In the genomic region with DNA sequence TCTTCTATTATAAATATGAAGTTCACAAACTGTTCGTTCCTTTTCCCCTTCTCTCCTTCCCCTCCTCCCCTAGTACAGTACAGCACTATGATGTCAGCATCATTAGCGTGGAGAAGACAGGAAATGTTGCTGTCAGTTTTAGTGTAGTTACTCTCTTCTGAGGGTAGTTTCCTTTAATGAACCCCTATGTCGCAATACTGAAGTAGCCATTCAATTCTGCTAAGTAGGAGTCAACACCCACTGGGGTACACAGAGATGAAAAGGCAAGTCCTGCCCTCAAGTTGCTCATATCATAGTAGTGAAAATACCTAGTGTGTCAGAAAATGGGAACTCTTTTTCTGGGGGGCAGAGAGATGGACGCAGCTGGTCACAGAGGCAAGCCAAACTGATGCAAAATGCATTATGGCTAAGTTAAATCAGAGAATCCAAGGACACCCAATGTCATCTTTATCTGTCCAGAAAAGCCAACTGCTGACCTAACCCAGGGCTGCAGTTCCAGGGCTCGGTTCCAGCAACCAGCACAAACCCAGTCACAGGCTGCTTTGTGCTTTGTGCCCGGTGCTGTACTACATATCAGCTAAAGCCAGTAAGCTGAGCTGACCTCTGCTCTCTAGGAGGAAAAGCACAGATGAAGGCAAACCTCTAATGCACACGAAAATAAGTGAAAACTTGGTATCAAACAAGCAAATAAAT, we compare ENCODE assay signal across 25 cellular contexts. TPM values are rescaled to one million over a fixed set of nuclear protein-coding genes. Genes with fewer than 3 reads are reported as not detected.
DNase-seq lines count a peak whose midpoint lies in the region.
"Had no signal": no experiment of that assay in that cellular context is flagged by ENCODE, and none has a peak within 500 bp of the region (broad histone marks: within the 10 kb centered on the region; RNA-seq: fewer than 3 reads in every experiment).

No MANE protein-coding gene starts in this region.

- no peaks in the 10 kb centered on the region for H3K36me3 ChIP-seq in H7 (replicated peaks; ENCODE audit: control insufficient read depth, insufficient read depth, low read length)
- H3K36me3 ChIP-seq in CD8-positive, alpha-beta memory T cell (ENCODE audit: insufficient read depth, low read length), result no peaks in the 10 kb centered on the region
- H3K36me3 ChIP-seq: SJSA1, thoracic aorta had no signal

- no peaks in the 10 kb centered on the region for H3K36me3 Mint-ChIP-seq in CD8-positive, alpha-beta memory T cell
- H3K36me3 Mint-ChIP-seq: activated naive CD8-positive, alpha-beta T cell treated with anti-CD3 and anti-CD28 coated beads for 36 hours; brain; natural killer cell had no signal

- H3K9me3 Mint-ChIP-seq in CD8-positive, alpha-beta memory T cell, result no peaks in the 10 kb centered on the region
- H3K9me3 Mint-ChIP-seq: activated naive CD8-positive, alpha-beta T cell treated with anti-CD3 and anti-CD28 coated beads for 36 hours; activated T-helper 17 cell treated with anti-CD3 and anti-CD28 coated beads, Interleukin-2, amount 50 U/mL, for 72 hours; natural killer cell; T-helper 1 cell treated with Interleukin-12 subunit alpha and Interleukin-12 subunit beta and Interleukin-4 antibody, amounts not matched to agents 30 μg/mL and 1 μg/mL, for 36 hours had no signal

- no peaks in the 10 kb centered on the region for H3K4me1 Mint-ChIP-seq in CD8-positive, alpha-beta memory T cell
- H3K4me1 Mint-ChIP-seq: activated naive CD8-positive, alpha-beta T cell treated with anti-CD3 and anti-CD28 coated beads for 36 hours; activated T-helper 17 cell treated with anti-CD3 and anti-CD28 coated beads, Interleukin-2, amount 50 U/mL, for 72 hours; natural killer cell had no signal

- no peaks in the 10 kb centered on the region for H3K9me3 ChIP-seq in CD8-positive, alpha-beta memory T cell (ENCODE audit: low read length)
- H3K9me3 ChIP-seq: SJSA1, thoracic aorta had no signal

- CTCF ChIA-PET in CD8-positive, alpha-beta memory T cell (lab: Charles Lee), result no interaction called here

- no peaks in the 10 kb centered on the region; the same call in 1 of the 2 replicates for H3K27me3 ChIP-seq in H7 (ENCODE audit: control insufficient read depth, insufficient read depth, low read length)
- H3K27me3 ChIP-seq in CD8-positive, alpha-beta memory T cell (ENCODE audit: insufficient read depth, low read length, poor library complexity, severe bottlenecking), result no peaks in the 10 kb centered on the region
- H3K27me3 ChIP-seq: SJSA1 had no signal

- DNase-seq in NOMO-1 (lab: John Stamatoyannopoulos, UW; ENCODE audit: unreplicated experiment in 2 of 2) (peak; percentile 1 to 52), NOMO-1 treated with dmso at 0.1 percent for 144 hours (lab: John Stamatoyannopoulos, UW; ENCODE audit: unreplicated experiment) (no peak), cardiac septum (ENCODE audit: low spot score) (peak; percentile 79), midbrain (lab: John Stamatoyannopoulos, UW) (peak; percentile 44), H7 (no peak), NCI-H2196 (lab: John Stamatoyannopoulos, UW; ENCODE audit: unreplicated experiment) (no peak), NCI-H128 (lab: John Stamatoyannopoulos, UW; ENCODE audit: unreplicated experiment) (no peak)
- no peak for DNase-seq in CD8-positive, alpha-beta memory T cell
- DNase-seq: activated CD4-positive, alpha-beta T cell treated with anti-CD3 and anti-CD28 coated beads for 48 hours; activated naive CD8-positive, alpha-beta T cell treated with anti-CD3 and anti-CD28 coated beads for 36 hours; AML-193; left colon; natural killer cell; NCI-H1048; NCI-H187 treated with DMSO at 0.1 percent for 48 hours; NCI-H226; NCI-H82; stimulated activated CD4-positive, alpha-beta T cell treated with anti-CD3 and anti-CD28 coated beads, Interleukin-1b, Interleukin-23, amount 100 ng/mL, for 48 hours had no signal

- H3K4me3 Mint-ChIP-seq in CD8-positive, alpha-beta memory T cell, result no peak overlapping the region
- H3K4me3 Mint-ChIP-seq: activated naive CD8-positive, alpha-beta T cell treated with anti-CD3 and anti-CD28 coated beads for 36 hours; activated T-helper 17 cell treated with anti-CD3 and anti-CD28 coated beads, Interleukin-2, amount 50 U/mL, for 72 hours; brain; natural killer cell; T-helper 1 cell treated with Interleukin-12 subunit alpha and Interleukin-12 subunit beta and Interleukin-4 antibody, amounts not matched to agents 30 μg/mL and 1 μg/mL, for 36 hours had no signal

- no peak overlapping the region for H3K27ac ChIP-seq in CD8-positive, alpha-beta memory T cell (ENCODE audit: low read depth, low read length)
- H3K27ac ChIP-seq: 22Rv1, SJSA1, thoracic aorta had no signal

- H3K4me1 ChIP-seq in CD8-positive, alpha-beta memory T cell (ENCODE audit: insufficient read depth, low read length), result no peaks in the 10 kb centered on the region
- H3K4me1 ChIP-seq: SJSA1 had no signal

- POLR2A ChIA-PET in CD8-positive, alpha-beta memory T cell (lab: Charles Lee), result no interaction called here

- intact Hi-C loops in cardiac septum (cut with DNase I), result no loop called here

- peaks cover 0 to 4% of the 10 kb centered on the region in 2 donors for H3K27me3 Mint-ChIP-seq in CD8-positive, alpha-beta memory T cell
- H3K27me3 Mint-ChIP-seq: activated naive CD8-positive, alpha-beta T cell treated with anti-CD3 and anti-CD28 coated beads for 36 hours; activated T-helper 17 cell treated with anti-CD3 and anti-CD28 coated beads, Interleukin-2, amount 50 U/mL, for 72 hours; brain had no signal

- no peak overlapping the region for H3K27ac Mint-ChIP-seq in CD8-positive, alpha-beta memory T cell
- H3K27ac Mint-ChIP-seq: activated naive CD8-positive, alpha-beta T cell treated with anti-CD3 and anti-CD28 coated beads for 36 hours; activated T-helper 17 cell treated with anti-CD3 and anti-CD28 coated beads, Interleukin-2, amount 50 U/mL, for 72 hours; brain; natural killer cell; T-helper 1 cell treated with Interleukin-12 subunit alpha and Interleukin-12 subunit beta and Interleukin-4 antibody, amounts not matched to agents 30 μg/mL and 1 μg/mL, for 36 hours had no signal

- H3K4me3 ChIP-seq in H7 (ENCODE audit: insufficient read depth, low read depth, low read length), result no peak overlapping the region
- no peak overlapping the region for H3K4me3 ChIP-seq in CD8-positive, alpha-beta memory T cell (ENCODE audit: low read length)
- H3K4me3 ChIP-seq: SJSA1, thoracic aorta had no signal

RNA-seq across cellular contexts. Expression of gene GRIA3, which starts 31.5 kb away (rescaled TPM):
- total RNA-seq in cardiac septum, result 14.2 TPM
- total RNA-seq in H7 (2014; rRNA removed; shearing (Covaris generic)), result 1.5 and 1.8 TPM in 2 replicates
- under 1 TPM in 1 of 2 experiments, not detected in 1; 0.16 TPM for total RNA-seq in CD8-positive, alpha-beta memory T cell
- not detected for polyA plus RNA-seq in CD8-positive, alpha-beta memory T cell
- total RNA-seq: activated naive CD8-positive, alpha-beta T cell treated with anti-CD3 and anti-CD28 coated beads for 36 hours; activated T-helper 17 cell treated with anti-CD3 and anti-CD28 coated beads, Interleukin-2, amount 50 U/mL, for 72 hours; LHCN-M2; natural killer cell; SJSA1 had no signal

Comparison
In these comparisons a context has a peak if more than half of its experiments do, and no peak if none do; other contexts are left out.
1. DNase-seq: peak in NOMO-1 (2 of 2), cardiac septum (single experiment) and midbrain (single experiment); none in NOMO-1 treated with dmso at 0.1 percent for 144 hours (single experiment), H7 (single experiment), NCI-H2196 (single experiment), NCI-H128 (single experiment) and CD8-positive, alpha-beta memory T cell (0 of 5).